Comparison of ENCODE assay signal across 20 cellular contexts in genomic region chr6:154341326-154341725, GRCh38. TPM values are rescaled to one million over a fixed set of nuclear protein-coding genes. Genes with fewer than 3 reads are reported as not detected.
DNase-seq lines count a peak whose midpoint lies in the region; ATAC-seq, FAIRE-seq and TF ChIP-seq lines count a peak whose summit lies in the region.
"Had no signal": no experiment of that assay in that cellular context is flagged by ENCODE, and none has a peak within 500 bp of the region (broad histone marks: within the 10 kb centered on the region; RNA-seq: fewer than 3 reads in every experiment).

No MANE protein-coding gene starts in this region.

- H3K36me3 ChIP-seq in HUES48 (ENCODE audit: control insufficient read depth, insufficient read depth, low read length) (no peaks in the 10 kb centered on the region), mesodermal cell (ENCODE audit: control insufficient read depth, insufficient read depth, low read length) (no peaks in the 10 kb centered on the region), thyroid gland (no peaks in the 10 kb centered on the region)

- TF ChIP-seq POLR2A in thyroid gland (IDR thresholded peaks at IDR 0.05) (no peak), H54 (IDR thresholded peaks at IDR 0.05; ENCODE audit: low read depth, low read length) (no peak)

- peak overlapping the region in 1 of 5 experiments; percentile 48 for H3K4me3 Mint-ChIP-seq in brain
- H3K4me3 Mint-ChIP-seq: CD8-positive, alpha-beta T cell; HFFc6 had no signal

- ATAC-seq in GM18909 (IDR thresholded peaks at IDR 0.05; ENCODE audit: poor library complexity, unreplicated experiment) (no peak), HG02973 (IDR thresholded peaks at IDR 0.05; ENCODE audit: unreplicated experiment) (no peak)
- ATAC-seq: CD8-positive, alpha-beta T cell had no signal

- peaks cover 4% of the 10 kb centered on the region for H3K27me3 Mint-ChIP-seq in brain

- peaks cover 0 to under 1% (median 0%) of the 10 kb centered on the region in 5 experiments for H3K9me3 Mint-ChIP-seq in brain
- H3K9me3 Mint-ChIP-seq: HFFc6 had no signal

- WGBS in mesodermal cell (ENCODE audit: insufficient coverage in 2 of 2), 2 experiments, result 62 to 63% methylated on average over 2 to 3 of the region's 4 CpGs
- WGBS in thyroid gland, 2 donors, result 67 to 76% methylated on average over 4 of the region's 4 CpGs

- H3K9ac ChIP-seq in HUES48 (ENCODE audit: low read depth, low read length), result no peak overlapping the region

- H3K4me1 Mint-ChIP-seq in brain, result peaks cover 16% of the 10 kb centered on the region

- no peak for FAIRE-seq in H54 (lab: Jason Lieb, UNC)
- FAIRE-seq: D721Med had no signal

- DNase-seq in thyroid gland, result no peak
- DNase-seq in H54 (ENCODE audit: insufficient read length, low spot score), result no peak
- DNase-seq: ACHN; CD8-positive, alpha-beta T cell; DMS79 treated with DMSO at 0.1 percent for 48 hours; GF-D8; GOT3; HFFc6; MV-4-11; NCI-H146; NCI-H2081 treated with DMSO at 0.1 percent for 48 hours; NCI-H2227 treated with DMSO at 0.1 percent for 48 hours; NCI-H526 treated with DMSO at 0.1 percent for 48 hours; NK-92 treated with Interleukin-12 subunit alpha and Interleukin-12 subunit beta, amount 100 ng/mL, for 24 hours had no signal

- H3K27ac ChIP-seq in HUES48 (ENCODE audit: low read depth, low read length) (peak overlapping the region; percentile 34), mesodermal cell (ENCODE audit: low read depth, low read length, severe bottlenecking) (peak overlapping the region; percentile 71), thyroid gland (peak overlapping the region; percentile 13 to 98 (median 88))

- H3K4me3 ChIP-seq in HUES48 (ENCODE audit: low read depth, low read length) (no peak overlapping the region), mesodermal cell (ENCODE audit: extremely low read depth, insufficient read depth, low read length, poor library complexity, severe bottlenecking) (no peak overlapping the region), thyroid gland (replicated peaks in 1 of 3) (no peak overlapping the region)

- H3K27me3 ChIP-seq in HUES48 (ENCODE audit: control insufficient read depth, insufficient read depth, low read length) (no peaks in the 10 kb centered on the region), thyroid gland (no peaks in the 10 kb centered on the region)

- H3K36me3 Mint-ChIP-seq in brain, result no peaks in the 10 kb centered on the region
- H3K36me3 Mint-ChIP-seq: CD8-positive, alpha-beta T cell had no signal

- intact Hi-C loops in thyroid gland (cut with DNase I), result no loop called here

- H3K4me1 ChIP-seq in HUES48 (ENCODE audit: control insufficient read depth, insufficient read depth, low read length) (peaks cover 20% of the 10 kb centered on the region), mesodermal cell (ENCODE audit: control insufficient read depth, insufficient read depth, low read length, poor library complexity, severe bottlenecking) (no peaks in the 10 kb centered on the region), thyroid gland (peaks cover 25 to 44% of the 10 kb centered on the region in 2 donors)

- TF ChIP-seq CTCF in brain (conservative IDR thresholded peaks at IDR 0.05) (no peak), thyroid gland (IDR thresholded peaks at IDR 0.05) (no peak)

- H3K9me3 ChIP-seq in HUES48 (ENCODE audit: control insufficient read depth, insufficient read depth, low read length), result no peaks in the 10 kb centered on the region
- H3K9me3 ChIP-seq in mesodermal cell (ENCODE audit: control insufficient read depth, low read length), result no peaks in the 10 kb centered on the region
- no peaks in the 10 kb centered on the region for H3K9me3 ChIP-seq in thyroid gland

- peak overlapping the region in 3 of 5 experiments; percentile 9 to 69 (median 39) for H3K27ac Mint-ChIP-seq in brain
- H3K27ac Mint-ChIP-seq: CD8-positive, alpha-beta T cell; HFFc6 had no signal

RNA-seq across cellular contexts. Expression of gene IPCEF1, which starts 15.3 kb away (rescaled TPM):
- polyA plus RNA-seq in brain (ENCODE audit: insufficient read depth, low read depth, low replicate concordance), result 3.2 TPM
- 0.07 TPM for polyA plus RNA-seq in mesodermal cell (2013, experiment 1 of 2)
- polyA plus RNA-seq in mesodermal cell (2013, experiment 2 of 2), result 0.05 TPM
- 10 to 100 TPM; 34.4 to 86.4 (median 73.6) TPM for total RNA-seq in thyroid gland

Comparison
In these comparisons a context has a peak if more than half of its experiments do, and no peak if none do; other contexts are left out.
1. H3K27ac ChIP-seq: peak in every context shown above with its lines; median percentile 88 in thyroid gland; 71 in mesodermal cell; 34 in HUES48.